Comparison of ENCODE assay signal across 8 cellular contexts in genomic region chr17:72151565-72152391, GRCh38. TPM values are rescaled to one million over a fixed set of nuclear protein-coding genes. Genes with fewer than 3 reads are reported as not detected.
A peak's percentile ranks its signal among the peaks of the same experiment; 100 is the strongest.
DNase-seq lines count a peak whose midpoint lies in the region; ATAC-seq, FAIRE-seq and TF ChIP-seq lines count a peak whose summit lies in the region.

No MANE protein-coding gene starts in this region.

- H3K36me3 Mint-ChIP-seq in activated CD8-positive, alpha-beta T cell treated with anti-CD3 and anti-CD28 coated beads for 36 hours (ENCODE audit: low read depth): no peaks in the 10 kb centered on the region
- H3K36me3 Mint-ChIP-seq in effector memory CD8-positive, alpha-beta T cell (ENCODE audit: insufficient read depth): peaks cover 4% of the 10 kb centered on the region

- peak; percentile 91 for DNase-seq in ELR (ENCODE audit: low read depth)
- DNase-seq in SHP77 (lab: John Stamatoyannopoulos, UW): peak; percentile 58 to 64
- peak; percentile 14 to 87 (median 66) for DNase-seq in head of caudate nucleus
- DNase-seq in pancreas: peak; percentile 40 to 70 (median 60)
- no peak for DNase-seq in activated CD8-positive, alpha-beta T cell treated with anti-CD3 and anti-CD28 coated beads for 36 hours
- no peak for DNase-seq in activated T-cell treated with anti-CD3 and anti-CD28 coated beads, Interleukin-2, amount 50 U/mL, for 48 hours
- no peak for DNase-seq in NCI-H82 treated with DMSO at 0.1 percent for 48 hours (lab: John Stamatoyannopoulos, UW; ENCODE audit: unreplicated experiment)
- no peak for DNase-seq in effector memory CD8-positive, alpha-beta T cell

- H3K36me3 ChIP-seq in pancreas: no peaks in the 10 kb centered on the region

- H3K9me3 ChIP-seq in pancreas: no peaks in the 10 kb centered on the region

- no peak overlapping the region for H3K27ac Mint-ChIP-seq in activated CD8-positive, alpha-beta T cell treated with anti-CD3 and anti-CD28 coated beads for 36 hours
- H3K27ac Mint-ChIP-seq in effector memory CD8-positive, alpha-beta T cell: no peak overlapping the region

- H3K4me3 Mint-ChIP-seq in activated CD8-positive, alpha-beta T cell treated with anti-CD3 and anti-CD28 coated beads for 36 hours: no peak overlapping the region
- no peak overlapping the region for H3K4me3 Mint-ChIP-seq in effector memory CD8-positive, alpha-beta T cell

- peaks cover 1% of the 10 kb centered on the region for H3K9me3 Mint-ChIP-seq in activated CD8-positive, alpha-beta T cell treated with anti-CD3 and anti-CD28 coated beads for 36 hours
- H3K9me3 Mint-ChIP-seq in effector memory CD8-positive, alpha-beta T cell: peaks cover 0 to 7% of the 10 kb centered on the region in 2 donors

- no peaks in the 10 kb centered on the region for H3K4me1 Mint-ChIP-seq in activated CD8-positive, alpha-beta T cell treated with anti-CD3 and anti-CD28 coated beads for 36 hours (ENCODE audit: low read depth)
- H3K4me1 Mint-ChIP-seq in effector memory CD8-positive, alpha-beta T cell (ENCODE audit: low read depth in 2 of 2): no peaks in the 10 kb centered on the region

- WGBS in pancreas, 2 donors: 27% methylated on average over 11 of the region's 11 CpGs

- peaks cover 0 to 14% (median 0%) of the 10 kb centered on the region in 3 donors for H3K4me1 ChIP-seq in pancreas

- peak overlapping the region in 2 of 4 donors; percentile 17 to 70 for H3K27ac ChIP-seq in pancreas

- FAIRE-seq in pancreas (lab: Jason Lieb, UNC): no peak

- intact Hi-C loops in head of caudate nucleus (cut with DNase I): no loop called here
- intact Hi-C loops in pancreas (cut with DNase I): no loop called here
- intact Hi-C loops in activated CD8-positive, alpha-beta T cell treated with anti-CD3 and anti-CD28 coated beads for 36 hours (cut with micrococcal nuclease): no loop called here

- H3K4me3 ChIP-seq in pancreas: no peak overlapping the region

- no peaks in the 10 kb centered on the region for H3K27me3 Mint-ChIP-seq in activated CD8-positive, alpha-beta T cell treated with anti-CD3 and anti-CD28 coated beads for 36 hours
- H3K27me3 Mint-ChIP-seq in effector memory CD8-positive, alpha-beta T cell: peaks cover 0 to 10% of the 10 kb centered on the region in 2 donors

- ATAC-seq in pancreas: peak; percentile 90 to 95 (median 92)
- ATAC-seq in activated CD8-positive, alpha-beta T cell treated with anti-CD3 and anti-CD28 coated beads for 36 hours: no peak
- ATAC-seq in effector memory CD8-positive, alpha-beta T cell (replicated peaks): no peak

- CTCF ChIA-PET in activated CD8-positive, alpha-beta T cell treated with anti-CD3 and anti-CD28 coated beads for 36 hours (lab: Charles Lee): no interaction called here

- no peak for TF ChIP-seq CTCF in pancreas (IDR thresholded peaks at IDR 0.05)
- TF ChIP-seq CTCF in activated CD8-positive, alpha-beta T cell treated with anti-CD3 and anti-CD28 coated beads for 36 hours (IDR thresholded peaks at IDR 0.05): no peak

- POLR2A ChIA-PET in activated CD8-positive, alpha-beta T cell treated with anti-CD3 and anti-CD28 coated beads for 36 hours (lab: Charles Lee): no interaction called here

- H3K27me3 ChIP-seq in pancreas: no peaks in the 10 kb centered on the region

RNA-seq across cellular contexts. Expression of gene SOX9, which starts 31.0 kb away (rescaled TPM):
- total RNA-seq in pancreas: 10 to 100 TPM; 22.7 to 76.1 (median 34.2) TPM
- 10 to 100 TPM; 26.0 to 31.9 TPM for polyA plus RNA-seq in pancreas
- not detected for total RNA-seq in activated CD8-positive, alpha-beta T cell treated with anti-CD3 and anti-CD28 coated beads for 36 hours

Comparison
In these comparisons a context has a peak if more than half of its experiments do, and no peak if none do; other contexts are left out.
1. DNase-seq: peak in ELR (single experiment), SHP77 (2 of 2), head of caudate nucleus (42 of 42) and pancreas (6 of 6); none in activated CD8-positive, alpha-beta T cell treated with anti-CD3 and anti-CD28 coated beads for 36 hours (single experiment), activated T-cell treated with anti-CD3 and anti-CD28 coated beads, Interleukin-2, amount 50 U/mL, for 48 hours (0 of 2), NCI-H82 treated with DMSO at 0.1 percent for 48 hours (single experiment) and effector memory CD8-positive, alpha-beta T cell (0 of 3).
2. ATAC-seq: peak in pancreas (4 of 4); none in activated CD8-positive, alpha-beta T cell treated with anti-CD3 and anti-CD28 coated beads for 36 hours (single experiment) and effector memory CD8-positive, alpha-beta T cell (single experiment).
3. RNA of gene SOX9, which starts 31.0 kb away (total RNA-seq): 22.7 to 76.1 TPM in pancreas; not detected in activated CD8-positive, alpha-beta T cell treated with anti-CD3 and anti-CD28 coated beads for 36 hours; every median in the first group is over 10 times any median in the second.